8 cellular contexts compared by ENCODE assay signal in the genomic region with DNA sequence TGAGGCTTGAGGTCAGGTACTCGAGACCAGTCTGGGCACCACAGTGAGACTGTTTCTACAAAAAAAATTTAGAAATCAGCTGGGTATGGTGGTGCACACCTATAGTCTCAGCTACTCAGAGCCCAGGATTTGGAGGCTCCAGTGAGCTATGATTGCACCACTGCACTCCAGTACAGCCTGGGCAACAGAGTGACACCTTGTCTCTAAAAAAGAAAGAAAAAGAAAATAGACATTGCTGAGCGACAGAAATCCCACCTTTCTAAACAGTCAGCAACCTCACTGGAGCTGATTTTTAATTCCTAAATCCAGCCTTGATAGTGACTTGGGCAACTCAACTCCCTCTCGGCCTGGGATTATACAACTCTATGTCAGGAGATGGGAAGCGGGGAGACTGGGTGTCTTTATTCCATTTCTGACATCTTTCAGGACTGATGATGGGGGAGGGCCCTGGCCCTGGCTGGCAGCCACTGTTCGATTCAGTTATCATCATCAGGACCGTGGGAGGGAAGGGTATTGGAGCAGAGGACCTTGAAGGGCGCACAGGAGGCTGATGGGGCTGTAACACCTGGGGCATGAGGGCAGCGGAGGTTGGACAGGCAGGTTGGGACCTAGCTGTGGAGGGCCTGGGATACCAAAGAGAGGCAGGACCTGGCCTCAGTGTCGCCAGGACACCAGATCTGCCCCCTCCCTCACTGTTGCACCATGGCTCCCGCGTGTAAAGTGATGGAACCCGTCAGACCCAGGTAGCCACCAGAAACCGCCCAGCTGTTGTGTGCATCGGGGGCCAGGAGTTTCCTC. TPM values are rescaled to one million over a fixed set of nuclear protein-coding genes. Genes with fewer than 3 reads are reported as not detected.
DNase-seq lines count a peak whose midpoint lies in the region; ATAC-seq and TF ChIP-seq lines count a peak whose summit lies in the region.

No MANE protein-coding gene starts in this region.

- POLR2A ChIA-PET in activated naive CD8-positive, alpha-beta T cell treated with anti-CD3 and anti-CD28 coated beads, Interleukin-2, amount 10 ng/mL, durations not matched to agents 7 days and 5 days (lab: Charles Lee), result interaction anchor here (0.6 to 3.5 kb wide), 16 partner anchors 8 to 1660 kb away, joined by 3 to 54 read pairs (median 6); a partner anchor contains a TSS

- H3K27ac Mint-ChIP-seq in activated naive CD8-positive, alpha-beta T cell treated with anti-CD3 and anti-CD28 coated beads, Interleukin-2, amount 10 ng/mL, durations not matched to agents 7 days and 5 days, result peak overlapping the region; percentile 100

- H3K27me3 ChIP-seq in kidney epithelial cell (ENCODE audit: control insufficient read depth, insufficient read depth, low read length) (no peaks in the 10 kb centered on the region), suprapubic skin (no peaks in the 10 kb centered on the region)

- peaks cover 3% of the 10 kb centered on the region for H3K36me3 Mint-ChIP-seq in activated naive CD8-positive, alpha-beta T cell treated with anti-CD3 and anti-CD28 coated beads, Interleukin-2, amount 10 ng/mL, durations not matched to agents 7 days and 5 days

- H3K9me3 ChIP-seq in suprapubic skin, result no peaks in the 10 kb centered on the region

- H3K36me3 ChIP-seq in kidney epithelial cell (ENCODE audit: control insufficient read depth, insufficient read depth, low read length) (no peaks in the 10 kb centered on the region), suprapubic skin (no peaks in the 10 kb centered on the region)

- peak; percentile 35 for DNase-seq in NCI-H1092 treated with DMSO at 0.1 percent for 48 hours (lab: John Stamatoyannopoulos, UW)
- DNase-seq in NCI-H1092 (lab: John Stamatoyannopoulos, UW), result no peak
- DNase-seq in activated naive CD8-positive, alpha-beta T cell treated with anti-CD3 and anti-CD28 coated beads, Interleukin-2, amount 10 ng/mL, durations not matched to agents 7 days and 5 days, result no peak
- DNase-seq in kidney epithelial cell (ENCODE audit: low read depth), result no peak
- DNase-seq in suprapubic skin (ENCODE audit: low spot score in 2 of 2), result no peak
- DNase-seq in C1 segment of cervical spinal cord (lab: John Stamatoyannopoulos, UW), result no peak
- DNase-seq in superior temporal gyrus (ENCODE audit: extremely low spot score), result no peak

- peak overlapping the region; percentile 98 for H3K4me3 Mint-ChIP-seq in activated naive CD8-positive, alpha-beta T cell treated with anti-CD3 and anti-CD28 coated beads, Interleukin-2, amount 10 ng/mL, durations not matched to agents 7 days and 5 days

- 52% methylated on average over 14 of the region's 14 CpGs for whole genome bisulfite sequencing in suprapubic skin

- no peaks in the 10 kb centered on the region for H3K9me3 Mint-ChIP-seq in activated naive CD8-positive, alpha-beta T cell treated with anti-CD3 and anti-CD28 coated beads, Interleukin-2, amount 10 ng/mL, durations not matched to agents 7 days and 5 days

- peaks cover 28% of the 10 kb centered on the region for H3K4me1 ChIP-seq in suprapubic skin

- H3K27ac ChIP-seq in suprapubic skin, result peak overlapping the region; percentile 87

- ATAC-seq in activated naive CD8-positive, alpha-beta T cell treated with anti-CD3 and anti-CD28 coated beads, Interleukin-2, amount 10 ng/mL, durations not matched to agents 7 days and 5 days (ENCODE audit: low read depth), result no peak
- ATAC-seq in HG02885 (IDR thresholded peaks at IDR 0.05; ENCODE audit: poor library complexity, unreplicated experiment), result no peak

- H3K4me3 ChIP-seq in kidney epithelial cell (ENCODE audit: low read depth, low read length) (peak overlapping the region; percentile 38), suprapubic skin (peak overlapping the region; percentile 66)

- no peaks in the 10 kb centered on the region for H3K27me3 Mint-ChIP-seq in activated naive CD8-positive, alpha-beta T cell treated with anti-CD3 and anti-CD28 coated beads, Interleukin-2, amount 10 ng/mL, durations not matched to agents 7 days and 5 days

- TF ChIP-seq POLR2A in suprapubic skin (IDR thresholded peaks at IDR 0.05), result no peak

- TF ChIP-seq EP300 in suprapubic skin (IDR thresholded peaks at IDR 0.05), result no peak

- TF ChIP-seq CTCF in kidney epithelial cell (IDR thresholded peaks at IDR 0.05; ENCODE audit: insufficient read depth, low read length, poor library complexity, severe bottlenecking) (no peak), suprapubic skin (IDR thresholded peaks at IDR 0.05) (no peak)

- H3K4me1 Mint-ChIP-seq in activated naive CD8-positive, alpha-beta T cell treated with anti-CD3 and anti-CD28 coated beads, Interleukin-2, amount 10 ng/mL, durations not matched to agents 7 days and 5 days, result peaks cover 20% of the 10 kb centered on the region

RNA-seq across cellular contexts. Expression of a gene that starts 14.7 kb away (rescaled TPM):
- total RNA-seq in activated naive CD8-positive, alpha-beta T cell treated with anti-CD3 and anti-CD28 coated beads, Interleukin-2, amount 10 ng/mL, durations not matched to agents 7 days and 5 days, result 10 to 100 TPM; 43.3 to 47.9 TPM
- total RNA-seq in kidney epithelial cell, result 138 and 214 TPM in 2 replicates
- total RNA-seq in suprapubic skin, result 1,000 to 10,000 TPM in 3 of 4 donors, 100 to 1,000 TPM in 1; 981 to 2,288 (median 2,045) TPM

RNA-seq across cellular contexts. Expression of a gene that starts 41.6 kb away (rescaled TPM):
- total RNA-seq in activated naive CD8-positive, alpha-beta T cell treated with anti-CD3 and anti-CD28 coated beads, Interleukin-2, amount 10 ng/mL, durations not matched to agents 7 days and 5 days, result 10 to 100 TPM; 62.7 to 66.5 TPM
- total RNA-seq in kidney epithelial cell (114 and 115 TPM in 2 replicates), suprapubic skin (10 to 100 TPM; 47.4 to 67.6 (median 65.8) TPM)
